In genomic region chr1:154453577-154454352, GRCh38 we compare ENCODE assay signal across 9 cellular contexts. TPM values are rescaled to one million over a fixed set of nuclear protein-coding genes. Genes with fewer than 3 reads are reported as not detected.
DNase-seq lines count a peak whose midpoint lies in the region; ATAC-seq, FAIRE-seq and TF ChIP-seq lines count a peak whose summit lies in the region.
"Had no signal": no experiment of that assay in that cellular context is flagged by ENCODE, and none has a peak within 500 bp of the region (broad histone marks: within the 10 kb centered on the region; RNA-seq: fewer than 3 reads in every experiment).

No MANE protein-coding gene starts in this region.

- no peak overlapping the region for H3K4me3 ChIP-seq in breast epithelium
- H3K4me3 ChIP-seq in HepG2 (replicated peaks in 1 of 3; ENCODE audit: insufficient read depth in 1 of 3, low read depth in 2 of 3, low read length in 3 of 3) = no peak overlapping the region

- no peaks in the 10 kb centered on the region for H3K36me3 Mint-ChIP-seq in mesothelial cell of epicardium

- H3K9me3 ChIP-seq in breast epithelium = no peaks in the 10 kb centered on the region
- no peaks in the 10 kb centered on the region for H3K9me3 ChIP-seq in HepG2 (ENCODE audit: low read length)

- intact Hi-C loops in breast epithelium (cut with DNase I; ENCODE audit: low total_unique reads) (no loop called here), HepG2 (cut with micrococcal nuclease; ENCODE audit: unreplicated experiment) (no loop called here)

- DNase-seq in AML-193 (lab: John Stamatoyannopoulos, UW) = peak; percentile 24 to 30
- peak; percentile 23 for DNase-seq in HT-29 (ENCODE audit: low spot score)
- peak in 1 of 2 donors; percentile 25 for DNase-seq in breast epithelium (ENCODE audit: low spot score in 2 of 2)
- DNase-seq in HepG2 (ENCODE audit: low spot score) = peak; percentile 37
- no peak for DNase-seq in mesothelial cell of epicardium (ENCODE audit: low spot score in 2 of 2, unreplicated experiment in 2 of 2)
- no peak for DNase-seq in ACHN
- DNase-seq: GDM1 had no signal

- no peaks in the 10 kb centered on the region for H3K4me1 Mint-ChIP-seq in mesothelial cell of epicardium

- no peaks in the 10 kb centered on the region for H4K20me1 ChIP-seq in HepG2 (ENCODE audit: insufficient read depth, low read length)

- 73% methylated on average over 5 of the region's 5 CpGs for WGBS in HepG2 (ENCODE audit: low lambda C conversion rate)

- TF ChIP-seq POLR2A in breast epithelium (IDR thresholded peaks at IDR 0.05) (no peak), HepG2 (IDR thresholded peaks at IDR 0.05; ENCODE audit: insufficient read depth in 1 of 2, low read depth in 2 of 2, low read length in 2 of 2) (no peak)

- no peaks in the 10 kb centered on the region for H3K9me3 Mint-ChIP-seq in mesothelial cell of epicardium

- 0 out of 2 replicates have a peak overlapping the region, but pooled peaks have one; percentile 19 for H3K4me2 ChIP-seq in HepG2 (ENCODE audit: low read depth, low read length)

- H3K4me1 ChIP-seq in breast epithelium (peaks cover 0 to 8% of the 10 kb centered on the region in 2 donors), HepG2 (ENCODE audit: insufficient read depth, low read length) (peaks cover 12% of the 10 kb centered on the region)

- H2AFZ ChIP-seq in HepG2 (ENCODE audit: low read length) = no peak overlapping the region

- peaks cover 31% of the 10 kb centered on the region for H3K27me3 Mint-ChIP-seq in mesothelial cell of epicardium (ENCODE audit: low read depth)

- no peaks in the 10 kb centered on the region for H3K79me2 ChIP-seq in HepG2 (ENCODE audit: insufficient read depth, low read length)

- H3K9ac ChIP-seq in HepG2 (ENCODE audit: insufficient read depth, low read depth, low read length) = no peak overlapping the region

- in situ Hi-C loops in HepG2 (cut with HindIII; ENCODE audit: extremely low pct_ligation_motif_present, low pct_unique_long_range_greater_than_20kb) = no loop called here
- in situ Hi-C loops in ACHN (cut with HindIII; ENCODE audit: low pct_ligation_motif_present, low pct_unique_long_range_greater_than_20kb, low sequenced_read_pairs) = no loop called here

- TF ChIP-seq RAD21 in HepG2 (CRISPR knock-in tag; IDR thresholded peaks at IDR 0.05) = no peak

- no TSS peak for BruUV-seq in HepG2 (replicated peaks; lab: Mats Ljungman, UMichigan)

- H3K4me3 Mint-ChIP-seq in mesothelial cell of epicardium = no peak overlapping the region

- no peak for TF ChIP-seq CTCF in breast epithelium (IDR thresholded peaks at IDR 0.05)
- TF ChIP-seq CTCF in HepG2 (CRISPR knock-in tag; IDR thresholded peaks at IDR 0.05) = no peak
- TF ChIP-seq CTCF in mesothelial cell of epicardium (IDR thresholded peaks at IDR 0.05; ENCODE audit: unreplicated experiment) = no peak

- no peak overlapping the region for H3K27ac Mint-ChIP-seq in mesothelial cell of epicardium

- POLR2A ChIA-PET in HepG2 (lab: Yijun Ruan, JAX) = interaction anchor here (1.1 kb wide), 1 partner anchor 69 kb away, joined by 3 read pairs; no protein-coding TSS in a partner anchor

- H3K27ac ChIP-seq in breast epithelium (peak overlapping the region; percentile 26 to 58), HepG2 (ENCODE audit: extremely low read length, insufficient read depth, low read length) (no peak overlapping the region)

- ATAC-seq in HepG2 (no peak; the same call in 2 of the 3 replicates), GM19455 (IDR thresholded peaks at IDR 0.05; ENCODE audit: unreplicated experiment) (no peak), GM18502 (IDR thresholded peaks at IDR 0.05; ENCODE audit: poor library complexity, unreplicated experiment) (no peak)

- H3K36me3 ChIP-seq in breast epithelium = no peaks in the 10 kb centered on the region
- H3K36me3 ChIP-seq in HepG2 (replicated peaks in 1 of 2; ENCODE audit: control insufficient read depth in 1 of 2, insufficient read depth in 2 of 2, low read length in 2 of 2) = no peaks in the 10 kb centered on the region

- CTCF ChIA-PET in HepG2 (lab: Yijun Ruan, JAX; ENCODE audit: low intra/inter-chr PET ratio, low total read pairs) = no interaction called here

- H3K27me3 ChIP-seq in breast epithelium = no peaks in the 10 kb centered on the region
- H3K27me3 ChIP-seq in HepG2 (ENCODE audit: control insufficient read depth in 1 of 2, insufficient read depth in 2 of 2, low read length in 2 of 2) = no peaks in the 10 kb centered on the region

- TF ChIP-seq EP300 in HepG2 (IDR thresholded peaks at IDR 0.05; ENCODE audit: low read depth in 2 of 2, low read length in 2 of 2) = no peak
- TF ChIP-seq EP300 in HepG2 (CRISPR knock-in tag; IDR thresholded peaks at IDR 0.05; ENCODE audit: borderline replicate concordance) = no peak

- FAIRE-seq in HepG2 (lab: Jason Lieb, UNC) = no peak

RNA-seq across cellular contexts. Expression of gene TDRD10, which starts 48.3 kb away (rescaled TPM):
- total RNA-seq in HT-29 (2014; rRNA removed; shearing (Covaris generic)) = not detected in 2 replicates
- total RNA-seq in breast epithelium (1 to 10 TPM; 2.9 to 5.6 (median 5.6) TPM), HepG2 (2016; rRNA removed; fragmentation: Illumina TruSeq; extraction: Trizol) (not detected in 2 replicates), mesothelial cell of epicardium (0.18 to 0.69 TPM (median 0.31 TPM) in 3 replicates)
- not detected in 2 replicates for total RNA-seq in HepG2 (2016; cell fraction: cytosol; rRNA removed; fragmentation: Illumina TruSeq; extraction: Trizol; ENCODE audit: low read depth)
- not detected in 2 replicates for total RNA-seq in HepG2 (2016; cell fraction: insoluble cytoplasmic fraction; rRNA removed; fragmentation: Illumina TruSeq; extraction: Trizol)
- total RNA-seq in HepG2 (2016; cell fraction: membrane; rRNA removed; fragmentation: Illumina TruSeq; extraction: Trizol) = not detected in 2 replicates
- not detected in 2 replicates for total RNA-seq in HepG2 (2016; cell fraction: nucleus; rRNA removed; fragmentation: Illumina TruSeq; extraction: Trizol)
- not detected in 2 replicates for polyA plus RNA-seq in HepG2 (2011; rRNA removed)
- polyA plus RNA-seq in HepG2 (2011; cell fraction: cytosol; rRNA removed) = not detected in 2 replicates
- not detected in 2 replicates for polyA plus RNA-seq in HepG2 (2011; cell fraction: nucleus; rRNA removed)
- polyA plus RNA-seq in HepG2 (2012) = not detected in 2 replicates
- not detected in 2 replicates for polyA plus RNA-seq in HepG2 (2016; cell fraction: cytosol; fragmentation: Illumina TruSeq; extraction: Trizol; ENCODE audit: low read depth)
- polyA plus RNA-seq in HepG2 (2016; cell fraction: insoluble cytoplasmic fraction; fragmentation: Illumina TruSeq; extraction: Trizol; ENCODE audit: low read depth) = not detected in 2 replicates
- polyA plus RNA-seq in HepG2 (2016; cell fraction: membrane; fragmentation: Illumina TruSeq; extraction: Trizol; ENCODE audit: low read depth) = not detected in 2 replicates
- not detected in 2 replicates for polyA plus RNA-seq in HepG2 (2016; cell fraction: nucleus; fragmentation: Illumina TruSeq; extraction: Trizol; ENCODE audit: insufficient read depth, low read depth)
- polyA minus RNA-seq in HepG2 (2011; rRNA and poly(A)+ RNA removed; ENCODE audit: low replicate concordance) = 0.07 TPM in 1 of 2 replicates, not detected in the other
- polyA minus RNA-seq in HepG2 (2011; cell fraction: cytosol; rRNA and poly(A)+ RNA removed) = not detected in 2 replicates
- not detected in 2 replicates for polyA minus RNA-seq in HepG2 (2011; cell fraction: nucleus; rRNA and poly(A)+ RNA removed)

RNA-seq across cellular contexts. Expression of gene SHE, which starts 48.4 kb away (rescaled TPM):
- total RNA-seq in HT-29 (2014; rRNA removed; shearing (Covaris generic)) = not detected in 2 replicates
- total RNA-seq in breast epithelium (10 to 100 TPM in 2 of 3 donors, 1 to 10 TPM in 1; 6.3 to 21.3 (median 21.3) TPM), HepG2 (2016; rRNA removed; fragmentation: Illumina TruSeq; extraction: Trizol) (not detected in 2 replicates), mesothelial cell of epicardium (0.29 to 0.54 TPM (median 0.47 TPM) in 3 replicates)
- not detected in 2 replicates for total RNA-seq in HepG2 (2016; cell fraction: cytosol; rRNA removed; fragmentation: Illumina TruSeq; extraction: Trizol; ENCODE audit: low read depth)
- total RNA-seq in HepG2 (2016; cell fraction: insoluble cytoplasmic fraction; rRNA removed; fragmentation: Illumina TruSeq; extraction: Trizol) = not detected in 2 replicates
- total RNA-seq in HepG2 (2016; cell fraction: membrane; rRNA removed; fragmentation: Illumina TruSeq; extraction: Trizol) = not detected in 2 replicates
- not detected in 2 replicates for total RNA-seq in HepG2 (2016; cell fraction: nucleus; rRNA removed; fragmentation: Illumina TruSeq; extraction: Trizol)
- not detected in 2 replicates for polyA plus RNA-seq in HepG2 (2011; rRNA removed)
- polyA plus RNA-seq in HepG2 (2011; cell fraction: cytosol; rRNA removed) = not detected in 2 replicates
- not detected in 2 replicates for polyA plus RNA-seq in HepG2 (2011; cell fraction: nucleus; rRNA removed)
- not detected in 2 replicates for polyA plus RNA-seq in HepG2 (2012)
- not detected in 2 replicates for polyA plus RNA-seq in HepG2 (2016; cell fraction: cytosol; fragmentation: Illumina TruSeq; extraction: Trizol; ENCODE audit: low read depth)
- not detected in 2 replicates for polyA plus RNA-seq in HepG2 (2016; cell fraction: insoluble cytoplasmic fraction; fragmentation: Illumina TruSeq; extraction: Trizol; ENCODE audit: low read depth)
- polyA plus RNA-seq in HepG2 (2016; cell fraction: membrane; fragmentation: Illumina TruSeq; extraction: Trizol; ENCODE audit: low read depth) = not detected in 2 replicates
- polyA plus RNA-seq in HepG2 (2016; cell fraction: nucleus; fragmentation: Illumina TruSeq; extraction: Trizol; ENCODE audit: insufficient read depth, low read depth) = not detected in 2 replicates
- not detected in 2 replicates for polyA minus RNA-seq in HepG2 (2011; rRNA and poly(A)+ RNA removed; ENCODE audit: low replicate concordance)
- polyA minus RNA-seq in HepG2 (2011; cell fraction: cytosol; rRNA and poly(A)+ RNA removed) = not detected in 2 replicates
- polyA minus RNA-seq in HepG2 (2011; cell fraction: nucleus; rRNA and poly(A)+ RNA removed) = not detected in 2 replicates

RNA-seq across cellular contexts. Expression of gene IL6R, which starts 48.6 kb away (rescaled TPM):
- 3.1 and 4.4 TPM in 2 replicates for total RNA-seq in HT-29 (2014; rRNA removed; shearing (Covaris generic))
- 10 to 100 TPM; 23.6 to 26.8 (median 24.0) TPM for total RNA-seq in breast epithelium
- total RNA-seq in HepG2 (2016; rRNA removed; fragmentation: Illumina TruSeq; extraction: Trizol) = 3.5 and 5.0 TPM in 2 replicates
- total RNA-seq in HepG2 (2016; cell fraction: cytosol; rRNA removed; fragmentation: Illumina TruSeq; extraction: Trizol; ENCODE audit: low read depth) = 0.71 and 0.91 TPM in 2 replicates
- 1.9 and 4.6 TPM in 2 replicates for total RNA-seq in HepG2 (2016; cell fraction: insoluble cytoplasmic fraction; rRNA removed; fragmentation: Illumina TruSeq; extraction: Trizol)
- 1.2 and 1.3 TPM in 2 replicates for total RNA-seq in HepG2 (2016; cell fraction: membrane; rRNA removed; fragmentation: Illumina TruSeq; extraction: Trizol)
- total RNA-seq in HepG2 (2016; cell fraction: nucleus; rRNA removed; fragmentation: Illumina TruSeq; extraction: Trizol) = 3.7 and 4.0 TPM in 2 replicates
- 24.5 and 30.5 TPM in 2 replicates for polyA plus RNA-seq in HepG2 (2011; rRNA removed)
- polyA plus RNA-seq in HepG2 (2011; cell fraction: cytosol; rRNA removed) = 15.2 and 20.2 TPM in 2 replicates
- 15.9 and 16.7 TPM in 2 replicates for polyA plus RNA-seq in HepG2 (2011; cell fraction: nucleus; rRNA removed)
- 13.7 and 18.5 TPM in 2 replicates for polyA plus RNA-seq in HepG2 (2012)
- polyA plus RNA-seq in HepG2 (2016; cell fraction: cytosol; fragmentation: Illumina TruSeq; extraction: Trizol; ENCODE audit: low read depth) = 0.28 and 0.32 TPM in 2 replicates
- polyA plus RNA-seq in HepG2 (2016; cell fraction: insoluble cytoplasmic fraction; fragmentation: Illumina TruSeq; extraction: Trizol; ENCODE audit: low read depth) = 1.4 and 2.1 TPM in 2 replicates
- polyA plus RNA-seq in HepG2 (2016; cell fraction: membrane; fragmentation: Illumina TruSeq; extraction: Trizol; ENCODE audit: low read depth) = 0.60 and 0.65 TPM in 2 replicates
- 4.0 and 4.9 TPM in 2 replicates for polyA plus RNA-seq in HepG2 (2016; cell fraction: nucleus; fragmentation: Illumina TruSeq; extraction: Trizol; ENCODE audit: insufficient read depth, low read depth)
- polyA minus RNA-seq in HepG2 (2011; rRNA and poly(A)+ RNA removed; ENCODE audit: low replicate concordance) = 13.3 and 63.4 TPM in 2 replicates
- polyA minus RNA-seq in HepG2 (2011; cell fraction: cytosol; rRNA and poly(A)+ RNA removed) = 10.3 and 13.7 TPM in 2 replicates
- polyA minus RNA-seq in HepG2 (2011; cell fraction: nucleus; rRNA and poly(A)+ RNA removed) = 13.4 and 13.8 TPM in 2 replicates
- 0.78 to 1.2 TPM (median 0.97 TPM) in 3 replicates for total RNA-seq in mesothelial cell of epicardium

Comparison
In these comparisons a context has a peak if more than half of its experiments do, and no peak if none do; other contexts are left out.
1. DNase-seq: peak in AML-193 (2 of 2), HT-29 (single experiment) and HepG2 (single experiment); none in mesothelial cell of epicardium (0 of 2) and ACHN (single experiment).